In the genomic region with DNA sequence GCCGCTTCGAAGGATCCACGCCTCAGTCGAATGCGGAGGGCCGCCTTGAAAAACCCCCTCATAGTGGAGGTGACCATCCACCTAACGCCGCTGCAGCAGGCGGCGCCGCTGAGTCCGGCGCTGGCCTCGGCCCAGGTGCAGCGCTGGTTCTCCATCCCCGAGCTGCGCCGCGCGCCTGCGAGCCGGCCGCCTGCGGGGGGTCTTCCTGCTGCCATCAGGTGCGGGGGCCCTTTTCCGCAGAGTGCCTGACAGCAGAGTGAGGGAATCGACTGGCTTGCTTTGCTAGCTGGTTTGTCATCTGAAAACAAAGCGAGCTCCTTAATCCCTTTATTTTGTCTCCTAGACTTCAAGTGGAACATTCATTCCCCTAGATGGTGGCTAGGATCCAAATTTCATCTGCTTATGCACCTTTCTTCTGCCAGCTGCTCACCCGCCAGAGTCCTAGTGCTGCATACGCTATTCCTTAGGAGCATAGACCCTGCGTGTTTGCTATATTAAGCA, we compare ENCODE assay signal across 9 cellular contexts. TPM values are rescaled to one million over a fixed set of nuclear protein-coding genes. Genes with fewer than 3 reads are reported as not detected.
DNase-seq lines count a peak whose midpoint lies in the region; ATAC-seq and TF ChIP-seq lines count a peak whose summit lies in the region.
"Had no signal": no experiment of that assay in that cellular context is flagged by ENCODE, and none has a peak within 500 bp of the region (broad histone marks: within the 10 kb centered on the region; RNA-seq: fewer than 3 reads in every experiment).

No MANE protein-coding gene starts in this region.

- ATAC-seq in lower lobe of right lung: peak; percentile 83 to 89
- no peak for ATAC-seq in thoracic aorta (ENCODE audit: insufficient number of reproducible peaks, low FRiP score, low read depth)
- ATAC-seq in HG03280 (IDR thresholded peaks at IDR 0.05; ENCODE audit: unreplicated experiment): no peak

- peak overlapping the region; percentile 61 to 77 for H3K27ac ChIP-seq in coronary artery
- H3K27ac ChIP-seq in lower lobe of right lung: peak overlapping the region; percentile 61
- H3K27ac ChIP-seq in thoracic aorta: peak overlapping the region; percentile 34 to 50
- H3K27ac ChIP-seq: SK-N-MC had no signal

- H3K9me3 ChIP-seq in lower lobe of right lung (no peaks in the 10 kb centered on the region), thoracic aorta (no peaks in the 10 kb centered on the region)

- no peaks in the 10 kb centered on the region for H3K27me3 ChIP-seq in lower lobe of right lung (ENCODE audit: low read depth)
- no peaks in the 10 kb centered on the region for H3K27me3 ChIP-seq in thoracic aorta (replicated peaks; ENCODE audit: insufficient read depth)

- peak overlapping the region; percentile 72 for H3K4me3 ChIP-seq in coronary artery
- peak overlapping the region; percentile 67 for H3K4me3 ChIP-seq in lower lobe of right lung
- H3K4me3 ChIP-seq in thoracic aorta: peak overlapping the region; percentile 90
- H3K4me3 ChIP-seq: SK-N-MC had no signal

- intact Hi-C loops in lower lobe of right lung (cut with DNase I): no loop called here

- peak; percentile 28 for TF ChIP-seq CTCF in GM13976 (IDR thresholded peaks at IDR 0.05; ENCODE audit: borderline replicate concordance, control extremely low read depth, extremely low read depth, insufficient read depth, missing control alignments)
- TF ChIP-seq CTCF in coronary artery (IDR thresholded peaks at IDR 0.05): no peak
- no peak for TF ChIP-seq CTCF in lower lobe of right lung (IDR thresholded peaks at IDR 0.05)
- TF ChIP-seq CTCF in thoracic aorta (IDR thresholded peaks at IDR 0.05): peak; percentile 18

- peaks cover 13% of the 10 kb centered on the region for H3K4me1 ChIP-seq in lower lobe of right lung
- peaks cover 3 to 8% of the 10 kb centered on the region in 2 donors for H3K4me1 ChIP-seq in thoracic aorta (ENCODE audit: control insufficient read depth in 1 of 2, low read depth in 2 of 2)

- in situ Hi-C loops in GM13976 (cut with MboI; ENCODE audit: low sequenced_read_pairs, unreplicated experiment): loop anchor here (10.0 kb wide), 1 partner anchor 140 kb away; the partner anchor contains the start of gene RIOX1

- DNase-seq in GM13976 (ENCODE audit: low spot score): peak; percentile 60
- peak; percentile 16 for DNase-seq in NCI-H2227 treated with DMSO at 0.1 percent for 48 hours (lab: John Stamatoyannopoulos, UW)
- DNase-seq in coronary artery (ENCODE audit: low spot score): no peak
- peak; percentile 55 for DNase-seq in lower lobe of right lung
- DNase-seq in thoracic aorta (ENCODE audit: low spot score): no peak
- DNase-seq in activated CD4-positive, alpha-beta T cell treated with anti-CD3 and anti-CD28 coated beads, Interleukin-2, amount 50 U/mL, for 48 hours: no peak
- no peak for DNase-seq in AG08395 (ENCODE audit: low spot score)

- no peaks in the 10 kb centered on the region for H3K36me3 ChIP-seq in lower lobe of right lung
- no peaks in the 10 kb centered on the region for H3K36me3 ChIP-seq in thoracic aorta

RNA-seq across cellular contexts. Expression of gene DNAL1, which starts 10.4 kb away (rescaled TPM):
- total RNA-seq in lower lobe of right lung (14.7 TPM), thoracic aorta (10 to 100 TPM; 13.0 to 20.7 TPM)

RNA-seq across cellular contexts. Expression of gene ACOT6, which starts 22.1 kb away (rescaled TPM):
- total RNA-seq in lower lobe of right lung (not detected), thoracic aorta (not detected)

RNA-seq across cellular contexts. Expression of gene ACOT4, which starts 42.7 kb away (rescaled TPM):
- total RNA-seq in lower lobe of right lung: 5.0 TPM
- 1 to 10 TPM; 1.3 to 1.8 TPM for total RNA-seq in thoracic aorta

Comparison
In these comparisons a context has a peak if more than half of its experiments do, and no peak if none do; other contexts are left out.
1. DNase-seq: peak in GM13976 (single experiment), NCI-H2227 treated with DMSO at 0.1 percent for 48 hours (single experiment) and lower lobe of right lung (single experiment); none in coronary artery (single experiment), thoracic aorta (single experiment), activated CD4-positive, alpha-beta T cell treated with anti-CD3 and anti-CD28 coated beads, Interleukin-2, amount 50 U/mL, for 48 hours (0 of 2) and AG08395 (single experiment).
2. CTCF ChIP-seq: peak in GM13976 (single experiment) and thoracic aorta (single experiment); none in coronary artery (single experiment) and lower lobe of right lung (single experiment).
3. ATAC-seq: peak in lower lobe of right lung (2 of 2); none in thoracic aorta (single experiment) and HG03280 (single experiment).
4. Peak in every context shown above with its lines, with median percentiles within 50 percentile points of each other: H3K27ac ChIP-seq and H3K4me3 ChIP-seq.